Comparison of ENCODE assay signal across 13 cellular contexts in genomic region chr2:61758991-61759390, GRCh38.
DNase-seq lines count a peak whose midpoint lies in the region; ATAC-seq, FAIRE-seq and TF ChIP-seq lines count a peak whose summit lies in the region.
"Had no signal": no experiment of that assay in that cellular context is flagged by ENCODE, and none has a peak within 500 bp of the region (broad histone marks: within the 10 kb centered on the region; RNA-seq: fewer than 3 reads in every experiment).

No MANE protein-coding gene starts in this region.

- no peak overlapping the region for H3K9ac ChIP-seq in endothelial cell of umbilical vein (replicated peaks; ENCODE audit: extremely low read depth, insufficient read depth, low read length)

- peak; percentile 55 for FAIRE-seq in endothelial cell of umbilical vein (lab: Jason Lieb, UNC)
- FAIRE-seq: small intestine had no signal

- H3K9me3 ChIP-seq in endothelial cell of umbilical vein (replicated peaks; ENCODE audit: control insufficient read depth, insufficient read depth, low read length) (no peaks in the 10 kb centered on the region), esophagus muscularis mucosa (no peaks in the 10 kb centered on the region)

- CTCF ChIA-PET in endothelial cell of umbilical vein (lab: Charles Lee): no interaction called here

- H3K79me2 ChIP-seq in endothelial cell of umbilical vein (ENCODE audit: control insufficient read depth, insufficient read depth, low read length): no peaks in the 10 kb centered on the region

- H3K27me3 ChIP-seq in endothelial cell of umbilical vein (ENCODE audit: control insufficient read depth in 2 of 2, insufficient read depth in 2 of 2, low read length in 2 of 2) (no peaks in the 10 kb centered on the region), esophagus muscularis mucosa (no peaks in the 10 kb centered on the region)

- no peaks in the 10 kb centered on the region for H3K9me1 ChIP-seq in endothelial cell of umbilical vein (replicated peaks; ENCODE audit: control insufficient read depth, extremely low read depth, insufficient read depth, low read length)

- H3K4me2 ChIP-seq in endothelial cell of umbilical vein (ENCODE audit: insufficient read depth, low read length): no peak overlapping the region

- intact Hi-C loops in endothelial cell of umbilical vein (cut with micrococcal nuclease): no loop called here
- intact Hi-C loops in sciatic nerve (cut with DNase I): no loop called here
- intact Hi-C loops in esophagus muscularis mucosa (cut with DNase I): no loop called here
- intact Hi-C loops in cardiac septum (cut with DNase I): no loop called here

- H3K4me1 ChIP-seq in endothelial cell of umbilical vein (ENCODE audit: control insufficient read depth, extremely low read depth, insufficient read depth, low read length): peaks cover 9% of the 10 kb centered on the region
- H3K4me1 ChIP-seq in esophagus muscularis mucosa: peaks cover 0 to 9% (median 7%) of the 10 kb centered on the region in 4 donors

- 83% methylated on average over 5 of the region's 5 CpGs for WGBS in esophagus muscularis mucosa

- H3K4me3 ChIP-seq in NB4 (ENCODE audit: low read depth, low read length) (no peak overlapping the region), endothelial cell of umbilical vein (replicated peaks in 1 of 3; ENCODE audit: insufficient read depth in 1 of 3, low read depth in 1 of 3, low read length in 3 of 3) (no peak overlapping the region), esophagus muscularis mucosa (no peak overlapping the region)

- H4K20me1 ChIP-seq in endothelial cell of umbilical vein (replicated peaks; ENCODE audit: control insufficient read depth, extremely low read depth, insufficient read depth, low read length): no peaks in the 10 kb centered on the region

- H3K27ac ChIP-seq in endothelial cell of umbilical vein (ENCODE audit: insufficient read depth, low read depth, low read length) (no peak overlapping the region), esophagus muscularis mucosa (replicated peaks in 1 of 4) (no peak overlapping the region)

- no peak overlapping the region for H2AFZ ChIP-seq in endothelial cell of umbilical vein (ENCODE audit: low read depth, low read length)

- no peaks in the 10 kb centered on the region for H3K36me3 ChIP-seq in endothelial cell of umbilical vein (ENCODE audit: control insufficient read depth in 2 of 2, extremely low read depth in 1 of 2, insufficient read depth in 2 of 2, low read length in 2 of 2)
- no peaks in the 10 kb centered on the region for H3K36me3 ChIP-seq in esophagus muscularis mucosa

- TF ChIP-seq CTCF in NB4 (IDR thresholded peaks at IDR 0.05; ENCODE audit: low read depth, low read length): no peak
- TF ChIP-seq CTCF in endothelial cell of umbilical vein (IDR thresholded peaks at IDR 0.05; ENCODE audit: extremely low read depth in 1 of 2, insufficient read depth in 1 of 2, low read depth in 1 of 2, low read length in 2 of 2): no peak
- TF ChIP-seq CTCF in esophagus muscularis mucosa (IDR thresholded peaks at IDR 0.05): no peak

- peak; percentile 72 for DNase-seq in GM04503 (ENCODE audit: low read depth)
- peak; percentile 67 for DNase-seq in NB4 (ENCODE audit: low read depth)
- no peak for DNase-seq in endothelial cell of umbilical vein (ENCODE audit: low read depth, low spot score)
- no peak for DNase-seq in sciatic nerve (ENCODE audit: low spot score)
- no peak for DNase-seq in stimulated activated CD8-positive, alpha-beta memory T cell treated with anti-CD3 and anti-CD28 coated beads, Interleukin-4, amount 100 ng/mL, for 48 hours
- DNase-seq in esophagus muscularis mucosa (ENCODE audit: extremely low spot score): no peak
- DNase-seq in cardiac septum (ENCODE audit: low spot score): no peak
- DNase-seq: activated B cell treated with CpG ODN at 0.5 μM for 24 hours, NCI-H2081, nephron progenitor cell, small intestine had no signal

- POLR2A ChIA-PET in endothelial cell of umbilical vein (lab: Charles Lee): no interaction called here

- TF ChIP-seq EP300 in esophagus muscularis mucosa (IDR thresholded peaks at IDR 0.05): no peak

- ATAC-seq in sciatic nerve (peak; percentile 47), HG03045 (IDR thresholded peaks at IDR 0.05; ENCODE audit: unreplicated experiment) (no peak)
- ATAC-seq: left lobe of liver had no signal

- dilution Hi-C loops in endothelial cell of umbilical vein (cut with MboI; ENCODE audit: extremely low pct_ligation_motif_present, low sequenced_read_pairs): no loop called here

- BruUV-seq in endothelial cell of umbilical vein (replicated peaks; lab: Mats Ljungman, UMichigan): no TSS peak

- TF ChIP-seq POLR2A in NB4 (IDR thresholded peaks at IDR 0.05; ENCODE audit: extremely low read depth, insufficient read length) (no peak), endothelial cell of umbilical vein (IDR thresholded peaks at IDR 0.05; ENCODE audit: low read depth, low read length) (no peak), esophagus muscularis mucosa (IDR thresholded peaks at IDR 0.05; ENCODE audit: low read depth) (no peak)

TF ChIP-seq in endothelial cell of umbilical vein, 7 proteins besides CTCF, POLR2A, EP300 and RAD21:
- no peak for TF ChIP-seq MAX (IDR thresholded peaks at IDR 0.05; ENCODE audit: insufficient read depth, insufficient read length)
- no peak for TF ChIP-seq FOS (IDR thresholded peaks at IDR 0.05; ENCODE audit: borderline replicate concordance, insufficient read depth, low read length)
- no peak for TF ChIP-seq MYC (IDR thresholded peaks at IDR 0.05; ENCODE audit: low read depth, low read length)
- TF ChIP-seq JUN (IDR thresholded peaks at IDR 0.05; ENCODE audit: borderline replicate concordance, insufficient read depth, insufficient read length, low read depth): no peak
- TF ChIP-seq EZH2 (IDR thresholded peaks at IDR 0.05; ENCODE audit: borderline replicate concordance, low read depth, low read length, severe bottlenecking): no peak
- no peak for TF ChIP-seq POLR2AphosphoS5 (IDR thresholded peaks at IDR 0.05; ENCODE audit: insufficient read depth, low read depth, low read length)
- TF ChIP-seq GATA2 (IDR thresholded peaks at IDR 0.05; ENCODE audit: insufficient read depth, insufficient read length, low read depth, low read length): no peak

Comparison
In these comparisons a context has a peak if more than half of its experiments do, and no peak if none do; other contexts are left out.
1. DNase-seq: peak in GM04503 (single experiment) and NB4 (single experiment); none in endothelial cell of umbilical vein (single experiment), sciatic nerve (single experiment), stimulated activated CD8-positive, alpha-beta memory T cell treated with anti-CD3 and anti-CD28 coated beads, Interleukin-4, amount 100 ng/mL, for 48 hours (single experiment), esophagus muscularis mucosa (single experiment) and cardiac septum (single experiment).